2 cellular contexts compared by ENCODE assay signal in the genomic region with DNA sequence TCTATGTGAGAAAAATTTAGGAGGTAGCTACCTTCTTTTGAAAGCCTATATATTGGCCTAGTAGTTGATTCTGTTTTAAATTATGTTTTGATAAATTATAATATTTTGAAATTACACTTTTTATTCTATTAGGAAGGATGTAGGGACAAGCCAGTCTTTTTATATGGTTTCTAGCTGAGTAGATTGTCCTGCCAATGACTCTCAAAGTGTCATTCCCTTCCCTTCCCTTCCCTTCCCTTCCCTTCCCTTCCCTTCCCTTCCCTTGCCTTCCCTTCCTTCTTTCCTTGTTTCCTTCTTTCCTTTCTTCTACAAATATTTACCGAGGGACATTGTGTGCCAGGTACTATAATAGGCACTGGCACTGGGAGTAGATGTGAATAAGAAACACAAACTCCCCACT.
TF ChIP-seq lines count a peak whose summit lies in the region.

No MANE protein-coding gene starts in this region.

TF ChIP-seq in GM23338, 12 proteins besides CTCF, POLR2A, EP300 and RAD21:
- TF ChIP-seq, protein P1, sequence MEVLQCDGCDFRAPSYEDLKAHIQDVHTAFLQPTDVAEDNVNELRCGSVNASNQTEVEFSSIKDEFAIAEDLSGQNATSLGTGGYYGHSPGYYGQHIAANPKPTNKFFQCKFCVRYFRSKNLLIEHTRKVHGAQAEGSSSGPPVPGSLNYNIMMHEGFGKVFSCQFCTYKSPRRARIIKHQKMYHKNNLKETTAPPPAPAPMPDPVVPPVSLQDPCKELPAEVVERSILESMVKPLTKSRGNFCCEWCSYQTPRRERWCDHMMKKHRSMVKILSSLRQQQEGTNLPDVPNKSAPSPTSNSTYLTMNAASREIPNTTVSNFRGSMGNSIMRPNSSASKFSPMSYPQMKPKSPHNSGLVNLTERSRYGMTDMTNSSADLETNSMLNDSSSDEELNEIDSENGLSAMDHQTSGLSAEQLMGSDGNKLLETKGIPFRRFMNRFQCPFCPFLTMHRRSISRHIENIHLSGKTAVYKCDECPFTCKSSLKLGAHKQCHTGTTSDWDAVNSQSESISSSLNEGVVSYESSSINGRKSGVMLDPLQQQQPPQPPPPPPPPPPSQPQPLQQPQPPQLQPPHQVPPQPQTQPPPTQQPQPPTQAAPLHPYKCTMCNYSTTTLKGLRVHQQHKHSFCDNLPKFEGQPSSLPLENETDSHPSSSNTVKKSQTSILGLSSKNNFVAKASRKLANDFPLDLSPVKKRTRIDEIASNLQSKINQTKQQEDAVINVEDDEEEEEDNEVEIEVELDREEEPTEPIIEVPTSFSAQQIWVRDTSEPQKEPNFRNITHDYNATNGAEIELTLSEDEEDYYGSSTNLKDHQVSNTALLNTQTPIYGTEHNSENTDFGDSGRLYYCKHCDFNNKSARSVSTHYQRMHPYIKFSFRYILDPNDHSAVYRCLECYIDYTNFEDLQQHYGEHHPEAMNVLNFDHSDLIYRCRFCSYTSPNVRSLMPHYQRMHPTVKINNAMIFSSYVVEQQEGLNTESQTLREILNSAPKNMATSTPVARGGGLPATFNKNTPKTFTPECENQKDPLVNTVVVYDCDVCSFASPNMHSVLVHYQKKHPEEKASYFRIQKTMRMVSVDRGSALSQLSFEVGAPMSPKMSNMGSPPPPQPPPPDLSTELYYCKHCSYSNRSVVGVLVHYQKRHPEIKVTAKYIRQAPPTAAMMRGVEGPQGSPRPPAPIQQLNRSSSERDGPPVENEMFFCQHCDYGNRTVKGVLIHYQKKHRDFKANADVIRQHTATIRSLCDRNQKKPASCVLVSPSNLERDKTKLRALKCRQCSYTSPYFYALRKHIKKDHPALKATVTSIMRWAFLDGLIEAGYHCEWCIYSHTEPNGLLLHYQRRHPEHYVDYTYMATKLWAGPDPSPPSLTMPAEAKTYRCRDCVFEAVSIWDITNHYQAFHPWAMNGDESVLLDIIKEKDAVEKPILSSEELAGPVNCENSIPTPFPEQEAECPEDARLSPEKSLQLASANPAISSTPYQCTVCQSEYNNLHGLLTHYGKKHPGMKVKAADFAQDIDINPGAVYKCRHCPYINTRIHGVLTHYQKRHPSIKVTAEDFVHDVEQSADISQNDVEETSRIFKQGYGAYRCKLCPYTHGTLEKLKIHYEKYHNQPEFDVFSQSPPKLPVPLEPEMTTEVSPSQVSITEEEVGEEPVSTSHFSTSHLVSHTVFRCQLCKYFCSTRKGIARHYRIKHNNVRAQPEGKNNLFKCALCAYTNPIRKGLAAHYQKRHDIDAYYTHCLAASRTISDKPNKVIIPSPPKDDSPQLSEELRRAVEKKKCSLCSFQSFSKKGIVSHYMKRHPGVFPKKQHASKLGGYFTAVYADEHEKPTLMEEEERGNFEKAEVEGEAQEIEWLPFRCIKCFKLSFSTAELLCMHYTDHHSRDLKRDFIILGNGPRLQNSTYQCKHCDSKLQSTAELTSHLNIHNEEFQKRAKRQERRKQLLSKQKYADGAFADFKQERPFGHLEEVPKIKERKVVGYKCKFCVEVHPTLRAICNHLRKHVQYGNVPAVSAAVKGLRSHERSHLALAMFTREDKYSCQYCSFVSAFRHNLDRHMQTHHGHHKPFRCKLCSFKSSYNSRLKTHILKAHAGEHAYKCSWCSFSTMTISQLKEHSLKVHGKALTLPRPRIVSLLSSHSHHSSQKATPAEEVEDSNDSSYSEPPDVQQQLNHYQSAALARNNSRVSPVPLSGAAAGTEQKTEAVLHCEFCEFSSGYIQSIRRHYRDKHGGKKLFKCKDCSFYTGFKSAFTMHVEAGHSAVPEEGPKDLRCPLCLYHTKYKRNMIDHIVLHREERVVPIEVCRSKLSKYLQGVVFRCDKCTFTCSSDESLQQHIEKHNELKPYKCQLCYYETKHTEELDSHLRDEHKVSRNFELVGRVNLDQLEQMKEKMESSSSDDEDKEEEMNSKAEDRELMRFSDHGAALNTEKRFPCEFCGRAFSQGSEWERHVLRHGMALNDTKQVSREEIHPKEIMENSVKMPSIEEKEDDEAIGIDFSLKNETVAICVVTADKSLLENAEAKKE (CRISPR knock-in tag; IDR thresholded peaks at IDR 0.05) = no peak
- TF ChIP-seq ZNF114 (CRISPR knock-in tag; IDR thresholded peaks at IDR 0.05) (no peak), REST (IDR thresholded peaks at IDR 0.05; ENCODE audit: unreplicated experiment) (no peak), EZH2phosphoT487 (IDR thresholded peaks at IDR 0.05; ENCODE audit: unreplicated experiment) (no peak), EZH2 (IDR thresholded peaks at IDR 0.05; ENCODE audit: low read depth, unreplicated experiment) (no peak), JUNB (IDR thresholded peaks at IDR 0.05; ENCODE audit: unreplicated experiment) (no peak), CREB1 (CRISPR knock-in tag; IDR thresholded peaks at IDR 0.05; ENCODE audit: low read depth) (no peak), STAT1 (IDR thresholded peaks at IDR 0.05; ENCODE audit: unreplicated experiment) (no peak)

TF ChIP-seq in H1, 55 proteins besides CTCF, POLR2A, EP300 and RAD21:
- no peak for TF ChIP-seq CHD1 (IDR thresholded peaks at IDR 0.05; ENCODE audit: low read depth, low read length)
- no peak for TF ChIP-seq KDM1A (IDR thresholded peaks at IDR 0.05; ENCODE audit: borderline replicate concordance, low read length)
- no peak for TF ChIP-seq ZNF274 (IDR thresholded peaks at IDR 0.05; ENCODE audit: borderline replicate concordance, extremely low read depth, low read length)
- no peak for TF ChIP-seq GTF2F1 (IDR thresholded peaks at IDR 0.05; ENCODE audit: borderline replicate concordance, low read depth, low read length)
- TF ChIP-seq TBP (IDR thresholded peaks at IDR 0.05; ENCODE audit: low read depth, low read length) = no peak
- TF ChIP-seq BACH1 (IDR thresholded peaks at IDR 0.05; ENCODE audit: low read length) = no peak
